11 cellular contexts compared by ENCODE assay signal in genomic region chr20:59028812-59029211, GRCh38. TPM values are rescaled to one million over a fixed set of nuclear protein-coding genes. Genes with fewer than 3 reads are reported as not detected.
A peak's percentile ranks its signal among the peaks of the same experiment; 100 is the strongest.
DNase-seq lines count a peak whose midpoint lies in the region; ATAC-seq and TF ChIP-seq lines count a peak whose summit lies in the region.
"Had no signal": no experiment of that assay in that cellular context is flagged by ENCODE, and none has a peak within 500 bp of the region (broad histone marks: within the 10 kb centered on the region; RNA-seq: fewer than 3 reads in every experiment).

No MANE protein-coding gene starts in this region.

- peaks cover 62% of the 10 kb centered on the region for H3K4me1 Mint-ChIP-seq in activated T-cell treated with anti-CD3 and anti-CD28 coated beads, Interleukin-2, amount 50 U/mL, for 72 hours (ENCODE audit: low read depth)
- H3K4me1 Mint-ChIP-seq in stimulated activated memory B cell treated with anti-CD40 and anti-IgM and Interleukin-4, amounts not matched to agents 10 μg/mL and 1 μg/mL and 100 μg/mL, for 72 hours, result peaks cover 49% of the 10 kb centered on the region

- no peak for DNase-seq in activated T-cell treated with anti-CD3 and anti-CD28 coated beads, Interleukin-2, amount 50 U/mL, for 72 hours
- DNase-seq in activated T-cell treated with anti-CD3 and anti-CD28 coated beads for 4 hours (no peak), fibroblast of the aortic adventitia (ENCODE audit: low read depth) (no peak), G401 (ENCODE audit: low spot score) (no peak), DMS114 treated with DMSO at 0.1 percent for 48 hours (lab: John Stamatoyannopoulos, UW; ENCODE audit: unreplicated experiment) (no peak)
- DNase-seq: activated CD8-positive, alpha-beta memory T cell treated with anti-CD3 and anti-CD28 coated beads for 24 hours; NCI-H69 had no signal

- no peaks in the 10 kb centered on the region for H3K27me3 Mint-ChIP-seq in activated T-cell treated with anti-CD3 and anti-CD28 coated beads, Interleukin-2, amount 50 U/mL, for 72 hours (ENCODE audit: low read depth)
- H3K27me3 Mint-ChIP-seq in stimulated activated memory B cell treated with anti-CD40 and anti-IgM and Interleukin-4, amounts not matched to agents 10 μg/mL and 1 μg/mL and 100 μg/mL, for 72 hours, result no peaks in the 10 kb centered on the region

- H3K4me3 Mint-ChIP-seq in activated T-cell treated with anti-CD3 and anti-CD28 coated beads, Interleukin-2, amount 50 U/mL, for 72 hours, result peak overlapping the region; percentile 87 to 96
- peak overlapping the region; percentile 18 for H3K4me3 Mint-ChIP-seq in stimulated activated memory B cell treated with anti-CD40 and anti-IgM and Interleukin-4, amounts not matched to agents 10 μg/mL and 1 μg/mL and 100 μg/mL, for 72 hours

- peaks cover 8 to 46% of the 10 kb centered on the region in 2 donors for H3K36me3 Mint-ChIP-seq in activated T-cell treated with anti-CD3 and anti-CD28 coated beads, Interleukin-2, amount 50 U/mL, for 72 hours (ENCODE audit: insufficient read depth in 2 of 2)
- H3K36me3 Mint-ChIP-seq in stimulated activated memory B cell treated with anti-CD40 and anti-IgM and Interleukin-4, amounts not matched to agents 10 μg/mL and 1 μg/mL and 100 μg/mL, for 72 hours, result peaks cover 59% of the 10 kb centered on the region

- no peak for ATAC-seq in activated T-cell treated with anti-CD3 and anti-CD28 coated beads, Interleukin-2, amount 50 U/mL, for 72 hours (replicated peaks in 1 of 2)
- no peak for ATAC-seq in stimulated activated memory B cell treated with anti-CD40 and anti-IgM and Interleukin-4, amounts not matched to agents 10 μg/mL and 1 μg/mL and 100 μg/mL, for 72 hours
- no peak for ATAC-seq in HG02973 (IDR thresholded peaks at IDR 0.05; ENCODE audit: unreplicated experiment)
- ATAC-seq: HCT116 had no signal

- no peaks in the 10 kb centered on the region for H3K9me3 Mint-ChIP-seq in activated T-cell treated with anti-CD3 and anti-CD28 coated beads, Interleukin-2, amount 50 U/mL, for 72 hours
- no peaks in the 10 kb centered on the region for H3K9me3 Mint-ChIP-seq in stimulated activated memory B cell treated with anti-CD40 and anti-IgM and Interleukin-4, amounts not matched to agents 10 μg/mL and 1 μg/mL and 100 μg/mL, for 72 hours

- in situ Hi-C loops in G401 (cut with HindIII; ENCODE audit: low sequenced_read_pairs), result no loop called here

- H3K4me3 ChIP-seq in WI38 (ENCODE audit: low read depth, low read length) (peak overlapping the region; percentile 45), fibroblast of the aortic adventitia (ENCODE audit: low read depth, low read length) (peak overlapping the region; percentile 50)

- peak overlapping the region; percentile 83 for H3K27ac Mint-ChIP-seq in activated T-cell treated with anti-CD3 and anti-CD28 coated beads, Interleukin-2, amount 50 U/mL, for 72 hours
- H3K27ac Mint-ChIP-seq in stimulated activated memory B cell treated with anti-CD40 and anti-IgM and Interleukin-4, amounts not matched to agents 10 μg/mL and 1 μg/mL and 100 μg/mL, for 72 hours, result no peak overlapping the region

- TF ChIP-seq CTCF in WI38 (IDR thresholded peaks at IDR 0.05; ENCODE audit: low read depth, low read length), result no peak
- no peak for TF ChIP-seq CTCF in fibroblast of the aortic adventitia (IDR thresholded peaks at IDR 0.05; ENCODE audit: insufficient read depth, low read length)

RNA-seq across cellular contexts. Expression of gene ATP5F1E, which starts 3.3 kb away (rescaled TPM):
- total RNA-seq in activated T-cell treated with anti-CD3 and anti-CD28 coated beads, Interleukin-2, amount 50 U/mL, for 72 hours, result 10 to 100 TPM; 55.7 to 56.4 TPM
- total RNA-seq in fibroblast of the aortic adventitia (ENCODE audit: low replicate concordance), result 34.4 and 43.6 TPM in 2 replicates
- 35.4 and 51.3 TPM in 2 replicates for total RNA-seq in G401 (2014; rRNA removed; shearing (Covaris generic))

RNA-seq across cellular contexts. Expression of gene TUBB1, which starts 9.6 kb away (rescaled TPM):
- not detected for total RNA-seq in activated T-cell treated with anti-CD3 and anti-CD28 coated beads, Interleukin-2, amount 50 U/mL, for 72 hours
- total RNA-seq in fibroblast of the aortic adventitia (ENCODE audit: low replicate concordance), result not detected in 2 replicates
- not detected in 2 replicates for total RNA-seq in G401 (2014; rRNA removed; shearing (Covaris generic))

RNA-seq across cellular contexts. Expression of gene PRELID3B, which starts 13.8 kb away (rescaled TPM):
- 100 to 1,000 TPM; 168 to 181 TPM for total RNA-seq in activated T-cell treated with anti-CD3 and anti-CD28 coated beads, Interleukin-2, amount 50 U/mL, for 72 hours
- total RNA-seq in fibroblast of the aortic adventitia (ENCODE audit: low replicate concordance), result 28.7 and 75.7 TPM in 2 replicates
- total RNA-seq in G401 (2014; rRNA removed; shearing (Covaris generic)), result 49.6 and 76.2 TPM in 2 replicates

RNA-seq across cellular contexts. Expression of gene CTSZ, which starts 21.8 kb away (rescaled TPM):
- total RNA-seq in activated T-cell treated with anti-CD3 and anti-CD28 coated beads, Interleukin-2, amount 50 U/mL, for 72 hours, result 10 to 100 TPM; 44.5 to 51.6 TPM
- total RNA-seq in fibroblast of the aortic adventitia (ENCODE audit: low replicate concordance), result 38.0 and 51.0 TPM in 2 replicates
- not detected in 2 replicates for total RNA-seq in G401 (2014; rRNA removed; shearing (Covaris generic))

RNA-seq across cellular contexts. Expression of gene NELFCD, which starts 47.8 kb away (rescaled TPM):
- 10 to 100 TPM; 66.2 to 67.5 TPM for total RNA-seq in activated T-cell treated with anti-CD3 and anti-CD28 coated beads, Interleukin-2, amount 50 U/mL, for 72 hours
- 14.4 and 46.1 TPM in 2 replicates for total RNA-seq in fibroblast of the aortic adventitia (ENCODE audit: low replicate concordance)
- 58.0 and 58.9 TPM in 2 replicates for total RNA-seq in G401 (2014; rRNA removed; shearing (Covaris generic))
